ENCODE assay signal across 1 cellular context in genomic region chr19:36488816-36489138, GRCh38.
A peak's percentile ranks its signal among the peaks of the same experiment; 100 is the strongest.
TF ChIP-seq lines count a peak whose summit lies in the region.

No MANE protein-coding gene starts in this region.

TF ChIP-seq in HEK293, 187 proteins besides CTCF, POLR2A, EP300 and RAD21 (continued from another document):
- TF ChIP-seq, protein P1, sequence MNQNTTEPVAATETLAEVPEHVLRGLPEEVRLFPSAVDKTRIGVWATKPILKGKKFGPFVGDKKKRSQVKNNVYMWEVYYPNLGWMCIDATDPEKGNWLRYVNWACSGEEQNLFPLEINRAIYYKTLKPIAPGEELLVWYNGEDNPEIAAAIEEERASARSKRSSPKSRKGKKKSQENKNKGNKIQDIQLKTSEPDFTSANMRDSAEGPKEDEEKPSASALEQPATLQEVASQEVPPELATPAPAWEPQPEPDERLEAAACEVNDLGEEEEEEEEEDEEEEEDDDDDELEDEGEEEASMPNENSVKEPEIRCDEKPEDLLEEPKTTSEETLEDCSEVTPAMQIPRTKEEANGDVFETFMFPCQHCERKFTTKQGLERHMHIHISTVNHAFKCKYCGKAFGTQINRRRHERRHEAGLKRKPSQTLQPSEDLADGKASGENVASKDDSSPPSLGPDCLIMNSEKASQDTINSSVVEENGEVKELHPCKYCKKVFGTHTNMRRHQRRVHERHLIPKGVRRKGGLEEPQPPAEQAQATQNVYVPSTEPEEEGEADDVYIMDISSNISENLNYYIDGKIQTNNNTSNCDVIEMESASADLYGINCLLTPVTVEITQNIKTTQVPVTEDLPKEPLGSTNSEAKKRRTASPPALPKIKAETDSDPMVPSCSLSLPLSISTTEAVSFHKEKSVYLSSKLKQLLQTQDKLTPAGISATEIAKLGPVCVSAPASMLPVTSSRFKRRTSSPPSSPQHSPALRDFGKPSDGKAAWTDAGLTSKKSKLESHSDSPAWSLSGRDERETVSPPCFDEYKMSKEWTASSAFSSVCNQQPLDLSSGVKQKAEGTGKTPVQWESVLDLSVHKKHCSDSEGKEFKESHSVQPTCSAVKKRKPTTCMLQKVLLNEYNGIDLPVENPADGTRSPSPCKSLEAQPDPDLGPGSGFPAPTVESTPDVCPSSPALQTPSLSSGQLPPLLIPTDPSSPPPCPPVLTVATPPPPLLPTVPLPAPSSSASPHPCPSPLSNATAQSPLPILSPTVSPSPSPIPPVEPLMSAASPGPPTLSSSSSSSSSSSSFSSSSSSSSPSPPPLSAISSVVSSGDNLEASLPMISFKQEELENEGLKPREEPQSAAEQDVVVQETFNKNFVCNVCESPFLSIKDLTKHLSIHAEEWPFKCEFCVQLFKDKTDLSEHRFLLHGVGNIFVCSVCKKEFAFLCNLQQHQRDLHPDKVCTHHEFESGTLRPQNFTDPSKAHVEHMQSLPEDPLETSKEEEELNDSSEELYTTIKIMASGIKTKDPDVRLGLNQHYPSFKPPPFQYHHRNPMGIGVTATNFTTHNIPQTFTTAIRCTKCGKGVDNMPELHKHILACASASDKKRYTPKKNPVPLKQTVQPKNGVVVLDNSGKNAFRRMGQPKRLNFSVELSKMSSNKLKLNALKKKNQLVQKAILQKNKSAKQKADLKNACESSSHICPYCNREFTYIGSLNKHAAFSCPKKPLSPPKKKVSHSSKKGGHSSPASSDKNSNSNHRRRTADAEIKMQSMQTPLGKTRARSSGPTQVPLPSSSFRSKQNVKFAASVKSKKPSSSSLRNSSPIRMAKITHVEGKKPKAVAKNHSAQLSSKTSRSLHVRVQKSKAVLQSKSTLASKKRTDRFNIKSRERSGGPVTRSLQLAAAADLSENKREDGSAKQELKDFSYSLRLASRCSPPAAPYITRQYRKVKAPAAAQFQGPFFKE (tag by site-specific recombination; IDR thresholded peaks at IDR 0.05; ENCODE audit: borderline replicate concordance), result peak; percentile 99; the same call in 1 of the 2 replicates
- peak; percentile 22; the same call in 1 of the 2 replicates for TF ChIP-seq ZNF266 (tag by site-specific recombination; IDR thresholded peaks at IDR 0.05; ENCODE audit: low read depth)
- peak; percentile 100 for TF ChIP-seq SCRT1 (tag by site-specific recombination; IDR thresholded peaks at IDR 0.05; ENCODE audit: borderline replicate concordance)
- TF ChIP-seq KLF16 (tag by site-specific recombination; IDR thresholded peaks at IDR 0.05), result no peak
- peak; percentile 83 for TF ChIP-seq ZNF416 (tag by site-specific recombination; IDR thresholded peaks at IDR 0.05)
- no peak for TF ChIP-seq ZNF146 (tag by site-specific recombination; IDR thresholded peaks at IDR 0.05)
- TF ChIP-seq ZNF155 (tag by site-specific recombination; IDR thresholded peaks at IDR 0.05), result 0 out of 2 replicates have a peak, but pooled peaks have one; percentile 44
